In the genomic region with DNA sequence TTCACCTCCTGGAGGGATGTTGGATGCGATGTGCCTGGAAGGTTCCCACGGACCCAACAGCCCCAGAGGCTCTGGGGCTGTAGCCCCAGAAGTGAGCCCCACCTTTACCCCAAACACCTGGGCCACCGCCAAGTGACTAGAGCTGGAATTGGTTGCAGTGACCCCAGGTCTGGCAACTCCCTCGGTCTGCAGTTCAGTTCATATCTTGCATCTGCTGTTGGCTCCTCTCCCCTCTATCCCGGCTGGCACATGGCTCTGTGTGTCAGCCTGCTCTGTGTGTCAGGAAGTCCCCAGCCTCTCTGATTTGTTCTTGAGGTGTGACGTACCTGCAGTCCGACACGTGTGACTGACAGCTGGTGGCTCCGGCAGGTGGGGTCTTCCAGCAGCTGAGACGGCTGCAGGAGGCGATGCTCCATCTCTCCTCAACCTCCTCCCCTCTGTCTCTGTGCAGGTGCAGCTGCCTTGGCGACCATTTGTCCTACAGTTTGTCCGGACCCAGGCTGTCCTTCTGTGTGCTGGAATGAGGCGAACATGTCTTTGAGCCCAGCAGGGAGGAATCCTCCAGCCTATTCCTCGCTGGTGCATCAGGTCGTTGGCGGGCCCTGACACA, we compare ENCODE assay signal across 16 cellular contexts. TPM values are rescaled to one million over a fixed set of nuclear protein-coding genes. Genes with fewer than 3 reads are reported as not detected.
"Had no signal": no experiment of that assay in that cellular context is flagged by ENCODE, and none has a peak within 500 bp of the region (broad histone marks: within the 10 kb centered on the region; RNA-seq: fewer than 3 reads in every experiment).

No MANE protein-coding gene starts in this region.

- H3K27ac Mint-ChIP-seq: activated CD8-positive, alpha-beta memory T cell treated with anti-CD3 and anti-CD28 coated beads, Interleukin-2, amount 10 ng/mL, durations not matched to agents 7 days and 5 days; activated naive CD4-positive, alpha-beta T cell treated with anti-CD3 and anti-CD28 coated beads for 36 hours; natural killer cell treated with Interleukin-12 subunit alpha and Interleukin-12 subunit beta and Interleukin-15 and Interleukin-18, amount 100 ng/mL, for 72 hours; stimulated activated naive CD8-positive, alpha-beta T cell treated with anti-CD3 and anti-CD28 coated beads, Interleukin-15, Interleukin-2, amounts not matched to agents 100 ng/mL and 50 ng/mL, for 24 hours; T-helper 1 cell treated with Interleukin-12 subunit alpha and Interleukin-12 subunit beta and Interleukin-4 antibody, amounts not matched to agents 30 μg/mL and 1 μg/mL, for 36 hours had no signal

- H3K36me3 ChIP-seq: brain microvascular endothelial cell had no signal

- DNase-seq: activated CD4-positive, alpha-beta T cell treated with anti-CD3 and anti-CD28 coated beads, Interleukin-2, amount 50 U/mL, for 4 hours; activated CD8-positive, alpha-beta memory T cell treated with anti-CD3 and anti-CD28 coated beads, Interleukin-2, amount 10 ng/mL, durations not matched to agents 7 days and 5 days; activated naive CD4-positive, alpha-beta T cell treated with anti-CD3 and anti-CD28 coated beads for 36 hours; amniotic stem cell; brain microvascular endothelial cell; cerebellar nuclear complex; hypothalamus; nucleus accumbens; stimulated activated CD4-positive, alpha-beta T cell treated with anti-CD3 and anti-CD28 coated beads, Interleukin-4, amount 100 ng/mL, for 24 hours; testis had no signal

- H3K4me3 ChIP-seq: testis had no signal

- H3K27me3 ChIP-seq: brain microvascular endothelial cell, testis had no signal

- H3K27ac ChIP-seq: brain microvascular endothelial cell, testis had no signal

- H3K4me3 Mint-ChIP-seq: activated CD8-positive, alpha-beta memory T cell treated with anti-CD3 and anti-CD28 coated beads, Interleukin-2, amount 10 ng/mL, durations not matched to agents 7 days and 5 days; activated naive CD4-positive, alpha-beta T cell treated with anti-CD3 and anti-CD28 coated beads for 36 hours; natural killer cell treated with Interleukin-12 subunit alpha and Interleukin-12 subunit beta and Interleukin-15 and Interleukin-18, amount 100 ng/mL, for 72 hours; stimulated activated naive CD8-positive, alpha-beta T cell treated with anti-CD3 and anti-CD28 coated beads, Interleukin-15, Interleukin-2, amounts not matched to agents 100 ng/mL and 50 ng/mL, for 24 hours; T-helper 1 cell treated with Interleukin-12 subunit alpha and Interleukin-12 subunit beta and Interleukin-4 antibody, amounts not matched to agents 30 μg/mL and 1 μg/mL, for 36 hours had no signal

- FAIRE-seq: endometrium, TTC549 had no signal

- H3K4me1 Mint-ChIP-seq: activated CD8-positive, alpha-beta memory T cell treated with anti-CD3 and anti-CD28 coated beads, Interleukin-2, amount 10 ng/mL, durations not matched to agents 7 days and 5 days had no signal

- ATAC-seq: activated CD8-positive, alpha-beta memory T cell treated with anti-CD3 and anti-CD28 coated beads, Interleukin-2, amount 10 ng/mL, durations not matched to agents 7 days and 5 days; esophagus mucosa; natural killer cell treated with Interleukin-12 subunit alpha and Interleukin-12 subunit beta and Interleukin-15 and Interleukin-18, amount 100 ng/mL, for 72 hours had no signal

- H3K9me3 ChIP-seq: testis had no signal

- H3K4me1 ChIP-seq: testis had no signal

- H3K36me3 Mint-ChIP-seq: activated CD8-positive, alpha-beta memory T cell treated with anti-CD3 and anti-CD28 coated beads, Interleukin-2, amount 10 ng/mL, durations not matched to agents 7 days and 5 days; natural killer cell treated with Interleukin-12 subunit alpha and Interleukin-12 subunit beta and Interleukin-15 and Interleukin-18, amount 100 ng/mL, for 72 hours had no signal

- H3K9me3 Mint-ChIP-seq: natural killer cell treated with Interleukin-12 subunit alpha and Interleukin-12 subunit beta and Interleukin-15 and Interleukin-18, amount 100 ng/mL, for 72 hours had no signal

- H3K27me3 Mint-ChIP-seq: activated CD8-positive, alpha-beta memory T cell treated with anti-CD3 and anti-CD28 coated beads, Interleukin-2, amount 10 ng/mL, durations not matched to agents 7 days and 5 days; stimulated activated naive CD8-positive, alpha-beta T cell treated with anti-CD3 and anti-CD28 coated beads, Interleukin-15, Interleukin-2, amounts not matched to agents 100 ng/mL and 50 ng/mL, for 24 hours had no signal

RNA-seq across cellular contexts. Expression of a gene that starts 38.7 kb away (rescaled TPM):
- total RNA-seq: activated CD8-positive, alpha-beta memory T cell treated with anti-CD3 and anti-CD28 coated beads, Interleukin-2, amount 10 ng/mL, durations not matched to agents 7 days and 5 days; activated naive CD4-positive, alpha-beta T cell treated with anti-CD3 and anti-CD28 coated beads for 36 hours had no signal
